ENCODE assay signal across 10 cellular contexts in the genomic region with DNA sequence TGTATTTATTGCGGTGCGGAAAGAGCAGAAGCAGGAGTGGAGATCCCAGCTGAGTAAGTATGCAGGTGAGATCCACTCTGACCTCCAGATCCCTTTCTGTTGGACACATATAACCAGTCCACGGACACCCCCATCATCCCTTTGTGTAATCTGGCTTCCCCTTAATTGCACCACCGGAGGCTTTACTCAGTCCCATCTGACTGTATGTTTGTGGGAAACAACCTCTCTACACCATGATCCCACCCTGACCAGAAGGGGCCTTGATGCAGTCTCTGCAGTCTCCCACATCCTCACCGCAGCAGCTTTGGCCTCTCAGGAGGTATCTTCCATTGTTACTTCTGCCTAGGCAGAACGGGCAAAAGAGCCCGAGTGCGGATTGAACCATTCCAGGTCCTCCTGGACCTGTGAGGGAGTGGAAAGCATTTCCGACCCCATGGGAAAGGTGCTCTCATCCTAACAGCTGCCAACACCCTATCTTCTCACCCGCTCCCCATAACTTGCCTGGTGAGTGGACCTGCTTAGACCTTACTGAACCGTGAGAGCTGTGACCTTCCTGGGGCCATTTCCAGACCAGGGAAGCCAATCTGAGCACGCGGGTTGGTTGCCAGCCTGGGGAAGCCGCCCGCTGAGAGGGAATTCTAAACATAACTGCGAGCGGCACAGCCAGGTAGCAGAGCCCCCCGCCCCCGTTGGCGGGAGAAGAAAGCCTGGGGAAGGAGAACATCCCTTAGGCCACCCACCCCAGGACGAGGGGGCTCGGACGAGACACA. TPM values are rescaled to one million over a fixed set of nuclear protein-coding genes. Genes with fewer than 3 reads are reported as not detected.
DNase-seq lines count a peak whose midpoint lies in the region; ATAC-seq, FAIRE-seq and TF ChIP-seq lines count a peak whose summit lies in the region.
"Had no signal": no experiment of that assay in that cellular context is flagged by ENCODE, and none has a peak within 500 bp of the region (broad histone marks: within the 10 kb centered on the region; RNA-seq: fewer than 3 reads in every experiment).

No MANE protein-coding gene starts in this region.

- ATAC-seq in GM21367 (IDR thresholded peaks at IDR 0.05; ENCODE audit: unreplicated experiment) (no peak), GM19395 (IDR thresholded peaks at IDR 0.05; ENCODE audit: unreplicated experiment) (no peak)

- peak overlapping the region; percentile 56 to 61 for H3K4me3 ChIP-seq in duodenal mucosa (ENCODE audit: low read depth in 1 of 2, low read length in 2 of 2)
- H3K4me3 ChIP-seq in lower leg skin (ENCODE audit: low read depth, poor library complexity, severe bottlenecking): peak overlapping the region; percentile 48
- peak overlapping the region; percentile 34 to 73 for H3K4me3 ChIP-seq in small intestine (ENCODE audit: low read depth in 1 of 2, low read length in 2 of 2)

- H3K9ac ChIP-seq in duodenal mucosa (ENCODE audit: low read depth in 1 of 2, low read length in 2 of 2): peak overlapping the region in 1 of 2 donors; percentile 43

- WGBS in lower leg skin, 2 donors: 35 to 39% methylated on average over 23 of the region's 23 CpGs
- 39 to 43% (median 39%) methylated on average over 23 of the region's 23 CpGs for WGBS in small intestine, 3 donors

- H3K27ac ChIP-seq in duodenal mucosa (ENCODE audit: low read depth, low read length) (no peak overlapping the region), small intestine (ENCODE audit: low read depth in 1 of 2, low read length in 1 of 2) (no peak overlapping the region)

- H3K36me3 ChIP-seq in duodenal mucosa (ENCODE audit: control insufficient read depth in 1 of 2, insufficient read depth in 2 of 2, low read length in 2 of 2): no peaks in the 10 kb centered on the region
- H3K36me3 ChIP-seq in small intestine (ENCODE audit: control insufficient read depth in 2 of 2, insufficient read depth in 2 of 2, low read length in 2 of 2): no peaks in the 10 kb centered on the region

- intact Hi-C loops in lower leg skin (cut with DNase I; ENCODE audit: low total_unique reads): no loop called here

- POLR2A ChIA-PET in GM10248 (lab: Yijun Ruan, JAX): no interaction called here

- H3K4me1 ChIP-seq in duodenal mucosa (ENCODE audit: control insufficient read depth in 1 of 2, insufficient read depth in 2 of 2, low read length in 2 of 2) (peaks cover 6 to 14% of the 10 kb centered on the region in 2 donors), small intestine (ENCODE audit: control insufficient read depth in 2 of 2, insufficient read depth in 1 of 2, low read depth in 1 of 2, low read length in 1 of 2) (peaks cover 3 to 4% of the 10 kb centered on the region in 2 donors)

- no peak for FAIRE-seq in small intestine (lab: Jason Lieb, UNC)

- DNase-seq in HK-2 (ENCODE audit: unreplicated experiment): peak; percentile 20
- peak; percentile 13 to 79 for DNase-seq in lower leg skin (ENCODE audit: low spot score in 2 of 2)
- DNase-seq in small intestine: no peak
- DNase-seq in cortex of kidney (lab: John Stamatoyannopoulos, UW): no peak
- DNase-seq in GM10248 (ENCODE audit: extremely low spot score): no peak
- DNase-seq: activated CD4-positive, alpha-beta memory T cell treated with anti-CD3 and anti-CD28 coated beads for 36 hours; GDM1 had no signal

- no peak for TF ChIP-seq POLR2A in lower leg skin (IDR thresholded peaks at IDR 0.05)

- TF ChIP-seq CTCF in lower leg skin (IDR thresholded peaks at IDR 0.05) (no peak), GM10248 (IDR thresholded peaks at IDR 0.05; ENCODE audit: control extremely low read depth, extremely low read depth, low read depth, missing control alignments) (no peak)

- CTCF ChIA-PET in GM10248 (lab: Yijun Ruan, JAX): no interaction called here

- H3K9me3 ChIP-seq in duodenal mucosa (ENCODE audit: control insufficient read depth in 1 of 2, low read length in 2 of 2): no peaks in the 10 kb centered on the region
- H3K9me3 ChIP-seq in small intestine (ENCODE audit: control insufficient read depth, low read depth): no peaks in the 10 kb centered on the region

- peaks cover 13 to 16% of the 10 kb centered on the region in 2 donors for H3K27me3 ChIP-seq in duodenal mucosa (ENCODE audit: control insufficient read depth in 1 of 2, insufficient read depth in 2 of 2, low read length in 2 of 2)
- peaks cover 3 to 5% of the 10 kb centered on the region in 2 donors for H3K27me3 ChIP-seq in small intestine (ENCODE audit: control insufficient read depth in 2 of 2, insufficient read depth in 2 of 2, low read length in 2 of 2)

RNA-seq across cellular contexts. Expression of gene SLCO2A1, which starts 1.1 kb away (rescaled TPM):
- total RNA-seq in lower leg skin: 10 to 100 TPM in 2 of 4 donors, 1 to 10 TPM in 2; 5.4 to 24.9 (median 9.2) TPM
- 10 to 100 TPM in 1 of 3 donors, 1 to 10 TPM in 2; 1.6 to 36.7 (median 1.9) TPM for polyA plus RNA-seq in small intestine
- total RNA-seq: activated CD4-positive, alpha-beta memory T cell treated with anti-CD3 and anti-CD28 coated beads for 36 hours had no signal

Comparison
In these comparisons a context has a peak if more than half of its experiments do, and no peak if none do; other contexts are left out.
1. DNase-seq: peak in HK-2 (single experiment) and lower leg skin (2 of 2); none in small intestine (single experiment), cortex of kidney (single experiment) and GM10248 (single experiment).
2. Peak in every context shown above with its lines, with median percentiles within 50 percentile points of each other: H3K4me3 ChIP-seq.